Comparison of ENCODE assay signal across 1 cellular context in the genomic region with DNA sequence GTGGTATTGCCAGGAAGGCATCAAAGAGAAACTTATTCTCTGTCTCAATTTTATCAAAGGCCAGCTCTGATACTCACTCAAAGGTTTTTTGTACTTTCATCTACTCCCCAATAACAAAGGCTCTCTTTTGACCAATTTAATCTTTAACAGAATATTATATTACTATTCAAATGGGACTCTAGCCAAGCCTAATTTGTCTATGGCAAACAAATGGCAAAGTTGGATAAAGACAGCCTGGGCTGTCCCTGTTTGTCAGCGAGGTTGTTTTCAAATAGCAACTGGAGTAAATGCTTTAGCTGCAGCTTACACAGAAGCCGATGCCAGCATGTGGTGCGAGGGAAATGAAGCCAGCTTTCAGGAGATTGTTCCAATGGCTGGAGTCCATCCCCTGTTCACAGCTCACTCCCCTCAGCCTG.
TF ChIP-seq lines count a peak whose summit lies in the region.

No MANE protein-coding gene starts in this region.

TF ChIP-seq in H1, 55 proteins besides CTCF, POLR2A, EP300 and RAD21:
- TF ChIP-seq GABPA (IDR thresholded peaks at IDR 0.05; ENCODE audit: borderline replicate concordance, insufficient read depth, low read length) (no peak), SP2 (IDR thresholded peaks at IDR 0.05; ENCODE audit: low read length) (no peak)
- TF ChIP-seq, protein P1, sequence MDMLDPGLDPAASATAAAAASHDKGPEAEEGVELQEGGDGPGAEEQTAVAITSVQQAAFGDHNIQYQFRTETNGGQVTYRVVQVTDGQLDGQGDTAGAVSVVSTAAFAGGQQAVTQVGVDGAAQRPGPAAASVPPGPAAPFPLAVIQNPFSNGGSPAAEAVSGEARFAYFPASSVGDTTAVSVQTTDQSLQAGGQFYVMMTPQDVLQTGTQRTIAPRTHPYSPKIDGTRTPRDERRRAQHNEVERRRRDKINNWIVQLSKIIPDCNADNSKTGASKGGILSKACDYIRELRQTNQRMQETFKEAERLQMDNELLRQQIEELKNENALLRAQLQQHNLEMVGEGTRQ (IDR thresholded peaks at IDR 0.05; ENCODE audit: low read length), result no peak
- TF ChIP-seq, protein P2, sequence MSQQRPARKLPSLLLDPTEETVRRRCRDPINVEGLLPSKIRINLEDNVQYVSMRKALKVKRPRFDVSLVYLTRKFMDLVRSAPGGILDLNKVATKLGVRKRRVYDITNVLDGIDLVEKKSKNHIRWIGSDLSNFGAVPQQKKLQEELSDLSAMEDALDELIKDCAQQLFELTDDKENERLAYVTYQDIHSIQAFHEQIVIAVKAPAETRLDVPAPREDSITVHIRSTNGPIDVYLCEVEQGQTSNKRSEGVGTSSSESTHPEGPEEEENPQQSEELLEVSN (IDR thresholded peaks at IDR 0.05), result peak; percentile 53; the same call in 1 of the 2 replicates
- TF ChIP-seq, protein P3, sequence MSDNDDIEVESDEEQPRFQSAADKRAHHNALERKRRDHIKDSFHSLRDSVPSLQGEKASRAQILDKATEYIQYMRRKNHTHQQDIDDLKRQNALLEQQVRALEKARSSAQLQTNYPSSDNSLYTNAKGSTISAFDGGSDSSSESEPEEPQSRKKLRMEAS (IDR thresholded peaks at IDR 0.05), result peak; percentile 38; the same call in 1 of the 2 replicates
